ENCODE assay signal across 17 cellular contexts in genomic region chr16:27191352-27191924, GRCh38. TPM values are rescaled to one million over a fixed set of nuclear protein-coding genes. Genes with fewer than 3 reads are reported as not detected.
A peak's percentile ranks its signal among the peaks of the same experiment; 100 is the strongest.
DNase-seq lines count a peak whose midpoint lies in the region; ATAC-seq and TF ChIP-seq lines count a peak whose summit lies in the region.
"Had no signal": no experiment of that assay in that cellular context is flagged by ENCODE, and none has a peak within 500 bp of the region (broad histone marks: within the 10 kb centered on the region; RNA-seq: fewer than 3 reads in every experiment).

No MANE protein-coding gene starts in this region.

- H4K8ac ChIP-seq in IMR-90 (ENCODE audit: low read depth in 2 of 2, low read length in 2 of 2): no peak overlapping the region

- H3K23ac ChIP-seq in IMR-90 (ENCODE audit: low read depth, low read length): no peak overlapping the region

- H3K27me3 Mint-ChIP-seq in activated CD4-positive, alpha-beta T cell treated with anti-CD3 and anti-CD28 coated beads, Interleukin-2, amount 10 ng/mL, durations not matched to agents 7 days and 5 days: no peaks in the 10 kb centered on the region
- H3K27me3 Mint-ChIP-seq: CD4-positive, alpha-beta memory T cell had no signal

- H3K27me3 ChIP-seq in IMR-90 (ENCODE audit: control insufficient read depth, insufficient read depth, low read length) (peaks cover 26% of the 10 kb centered on the region), hepatocyte (no peaks in the 10 kb centered on the region), parathyroid adenoma (ENCODE audit: control insufficient read depth, insufficient read depth, low read length) (no peaks in the 10 kb centered on the region), heart left ventricle (peaks cover 0 to 18% (median 0%) of the 10 kb centered on the region in 9 donors)

- no peak for TF ChIP-seq CTCF in IMR-90 (conservative IDR thresholded peaks at IDR 0.05; ENCODE audit: low read depth, low read length)
- no peak for TF ChIP-seq CTCF in hepatocyte (IDR thresholded peaks at IDR 0.05; ENCODE audit: poor library complexity)
- TF ChIP-seq CTCF in parathyroid adenoma (IDR thresholded peaks at IDR 0.05): no peak
- no peak for TF ChIP-seq CTCF in heart left ventricle (IDR thresholded peaks at IDR 0.05)

- no peak overlapping the region for H2AK9ac ChIP-seq in IMR-90 (replicated peaks; ENCODE audit: low read depth, low read length, poor library complexity)

- H3K4me3 ChIP-seq in IMR-90 (ENCODE audit: insufficient read depth, low read depth, low read length) (no peak overlapping the region), hepatocyte (no peak overlapping the region), parathyroid adenoma (ENCODE audit: low read depth, low read length) (no peak overlapping the region), heart left ventricle (no peak overlapping the region)
- H3K4me3 ChIP-seq: A549, HAP-1 had no signal

- no peak overlapping the region for H4K5ac ChIP-seq in IMR-90 (ENCODE audit: low read depth, low read length)

- H3K4me1 ChIP-seq in IMR-90 (ENCODE audit: control insufficient read depth, insufficient read depth, low read length) (no peaks in the 10 kb centered on the region), hepatocyte (ENCODE audit: insufficient read depth) (no peaks in the 10 kb centered on the region), parathyroid adenoma (no peaks in the 10 kb centered on the region), heart left ventricle (no peaks in the 10 kb centered on the region)
- H3K4me1 ChIP-seq: A549, HAP-1 had no signal

- TF ChIP-seq POLR2A in IMR-90 (IDR thresholded peaks at IDR 0.05; ENCODE audit: low read depth, low read length): no peak
- TF ChIP-seq POLR2A in heart left ventricle (IDR thresholded peaks at IDR 0.05): no peak

- no peaks in the 10 kb centered on the region for H3K9me3 ChIP-seq in IMR-90 (ENCODE audit: control insufficient read depth, insufficient read depth, low read length)
- no peaks in the 10 kb centered on the region for H3K9me3 ChIP-seq in hepatocyte (ENCODE audit: low read depth)
- H3K9me3 ChIP-seq in parathyroid adenoma (ENCODE audit: control insufficient read depth, low read length): no peaks in the 10 kb centered on the region
- H3K9me3 ChIP-seq in heart left ventricle: no peaks in the 10 kb centered on the region
- H3K9me3 ChIP-seq: A549, HAP-1 had no signal

- no peaks in the 10 kb centered on the region for H3K9me2 ChIP-seq in hepatocyte (replicated peaks; ENCODE audit: insufficient read depth)

- H3K9ac ChIP-seq in IMR-90 (ENCODE audit: low read depth, low read length) (no peak overlapping the region), parathyroid adenoma (no peak overlapping the region)

- H2BK15ac ChIP-seq in IMR-90 (ENCODE audit: low read depth, low read length): no peak overlapping the region

- no peaks in the 10 kb centered on the region for H3K79me1 ChIP-seq in IMR-90 (ENCODE audit: low read depth in 1 of 2, low read length in 2 of 2)

- H3K14ac ChIP-seq in IMR-90 (replicated peaks; ENCODE audit: low read depth, low read length): no peak overlapping the region

- peaks cover 14% of the 10 kb centered on the region for H3K36me3 Mint-ChIP-seq in activated CD4-positive, alpha-beta T cell treated with anti-CD3 and anti-CD28 coated beads, Interleukin-2, amount 10 ng/mL, durations not matched to agents 7 days and 5 days (ENCODE audit: low read depth)
- H3K36me3 Mint-ChIP-seq: CD4-positive, alpha-beta memory T cell had no signal

- no peak overlapping the region for H3K4ac ChIP-seq in IMR-90 (ENCODE audit: low read depth, low read length)

- H3K4me3 Mint-ChIP-seq in activated CD4-positive, alpha-beta T cell treated with anti-CD3 and anti-CD28 coated beads, Interleukin-2, amount 10 ng/mL, durations not matched to agents 7 days and 5 days: no peak overlapping the region
- H3K4me3 Mint-ChIP-seq: CD4-positive, alpha-beta memory T cell had no signal

- no peak for DNase-seq in activated CD4-positive, alpha-beta T cell treated with anti-CD3 and anti-CD28 coated beads, Interleukin-2, amount 10 ng/mL, durations not matched to agents 7 days and 5 days
- no peak for DNase-seq in activated CD4-positive, alpha-beta T cell treated with anti-CD3 and anti-CD28 coated beads for 48 hours
- DNase-seq in IMR-90 (no peak), hepatocyte (ENCODE audit: low spot score) (no peak), heart left ventricle (no peak), H4 (ENCODE audit: low spot score) (no peak)
- DNase-seq: AML-193; CD4-positive, alpha-beta memory T cell; DMS153; DMS79; GDM1; GOT3 had no signal

- CTCF ChIA-PET in activated CD4-positive, alpha-beta T cell treated with anti-CD3 and anti-CD28 coated beads, Interleukin-2, amount 10 ng/mL, durations not matched to agents 7 days and 5 days (lab: Charles Lee): interaction anchor here (1.4 to 3.4 kb wide), 2 partner anchors 11 to 21 kb away, joined by 4 to 23 read pairs; no protein-coding TSS in a partner anchor
- CTCF ChIA-PET in IMR-90 (lab: Yijun Ruan, JAX): no interaction called here

- no peak overlapping the region for H2BK120ac ChIP-seq in IMR-90 (ENCODE audit: low read depth, low read length)

- H3K36me3 ChIP-seq in IMR-90 (ENCODE audit: control insufficient read depth, insufficient read depth, low read length): no peaks in the 10 kb centered on the region
- no peaks in the 10 kb centered on the region for H3K36me3 ChIP-seq in hepatocyte (replicated peaks; ENCODE audit: insufficient read depth, low read depth)
- H3K36me3 ChIP-seq in parathyroid adenoma (ENCODE audit: control insufficient read depth, insufficient read depth, low read length): no peaks in the 10 kb centered on the region
- H3K36me3 ChIP-seq in heart left ventricle: no peaks in the 10 kb centered on the region
- H3K36me3 ChIP-seq: HAP-1 had no signal

- H3K4me1 Mint-ChIP-seq in activated CD4-positive, alpha-beta T cell treated with anti-CD3 and anti-CD28 coated beads, Interleukin-2, amount 10 ng/mL, durations not matched to agents 7 days and 5 days: peaks cover 30% of the 10 kb centered on the region

- 54% methylated on average over 3 of the region's 7 CpGs; no CpG with 5 or more reads in 1 of the 2 experiments for WGBS in IMR-90 (ENCODE audit: extremely low coverage in 2 of 2, insufficient read length in 1 of 2), 2 experiments
- WGBS in hepatocyte (ENCODE audit: low lambda C conversion rate, missing lambda C conversion rate): 74% methylated on average over 7 of the region's 7 CpGs
- 64 to 77% (median 68%) methylated on average over 7 of the region's 7 CpGs for WGBS in heart left ventricle, 4 donors

- H2BK20ac ChIP-seq in IMR-90 (ENCODE audit: low read depth, low read length): no peak overlapping the region

- intact Hi-C loops in IMR-90 (cut with micrococcal nuclease) (no loop called here), heart left ventricle (cut with DNase I) (no loop called here)

- H3K27ac ChIP-seq in IMR-90 (ENCODE audit: insufficient read depth, low read length) (no peak overlapping the region), hepatocyte (peak overlapping the region; percentile 9), parathyroid adenoma (no peak overlapping the region), heart left ventricle (no peak overlapping the region)
- H3K27ac ChIP-seq: 22Rv1, A549, C4-2B had no signal

- peak overlapping the region; percentile 21 for H2AFZ ChIP-seq in IMR-90 (replicated peaks; ENCODE audit: low read length, poor library complexity)
- H2AFZ ChIP-seq in hepatocyte: no peak overlapping the region
- H2AFZ ChIP-seq in parathyroid adenoma: peak overlapping the region; percentile 50

- in situ Hi-C loops in IMR-90 (cut with MboI; ENCODE audit: low sequenced_read_pairs): no loop called here

- no peak overlapping the region for H3K4me2 ChIP-seq in IMR-90 (ENCODE audit: low read depth, low read length)
- H3K4me2 ChIP-seq in hepatocyte: no peak overlapping the region
- H3K4me2 ChIP-seq in parathyroid adenoma (ENCODE audit: low read length): no peak overlapping the region
- H3K4me2 ChIP-seq: A549 had no signal

- no peaks in the 10 kb centered on the region for H3K79me2 ChIP-seq in hepatocyte
- no peaks in the 10 kb centered on the region for H3K79me2 ChIP-seq in parathyroid adenoma

- peaks cover 14% of the 10 kb centered on the region for H3K9me3 Mint-ChIP-seq in activated CD4-positive, alpha-beta T cell treated with anti-CD3 and anti-CD28 coated beads, Interleukin-2, amount 10 ng/mL, durations not matched to agents 7 days and 5 days
- H3K9me3 Mint-ChIP-seq: CD4-positive, alpha-beta memory T cell had no signal

- no peak overlapping the region for H3K56ac ChIP-seq in IMR-90 (ENCODE audit: extremely low read depth, insufficient read depth, low read length)

- POLR2A ChIA-PET in activated CD4-positive, alpha-beta T cell treated with anti-CD3 and anti-CD28 coated beads, Interleukin-2, amount 10 ng/mL, durations not matched to agents 7 days and 5 days (lab: Charles Lee): no interaction called here
- POLR2A ChIA-PET in IMR-90 (lab: Charles Lee; ENCODE audit: unreplicated experiment): no interaction called here

- peak overlapping the region; percentile 47 for H3K27ac Mint-ChIP-seq in activated CD4-positive, alpha-beta T cell treated with anti-CD3 and anti-CD28 coated beads, Interleukin-2, amount 10 ng/mL, durations not matched to agents 7 days and 5 days

- no TSS peak for BruUV-seq in IMR-90 (replicated peaks; lab: Mats Ljungman, UMichigan)

- H3K18ac ChIP-seq in IMR-90 (ENCODE audit: low read depth, low read length): no peak overlapping the region

- dilution Hi-C loops in IMR-90 (cut with HindIII; ENCODE audit: low sequenced_read_pairs, unreplicated experiment): no loop called here

- H2BK5ac ChIP-seq in IMR-90 (ENCODE audit: low read depth, low read length, poor library complexity, severe bottlenecking): no peak overlapping the region

- H4K91ac ChIP-seq in IMR-90 (ENCODE audit: insufficient read depth, low read depth, low read length): no peak overlapping the region

- H4K20me1 ChIP-seq in IMR-90 (ENCODE audit: insufficient read depth, low read length) (no peaks in the 10 kb centered on the region), hepatocyte (ENCODE audit: insufficient read depth, poor library complexity, severe bottlenecking) (no peaks in the 10 kb centered on the region)

- TF ChIP-seq RAD21 in IMR-90 (IDR thresholded peaks at IDR 0.05; ENCODE audit: low read length): no peak

- peak overlapping the region; percentile 10; the same call in 1 of the 2 replicates for H2AK5ac ChIP-seq in IMR-90 (ENCODE audit: low read depth, low read length)

- no peak for ATAC-seq in IMR-90 (ENCODE audit: low read depth)
- ATAC-seq in heart left ventricle: no peak
- ATAC-seq: A549 had no signal

- H3K9me1 ChIP-seq in IMR-90 (ENCODE audit: insufficient read depth, low read length): peaks cover 4% of the 10 kb centered on the region; the same call in 1 of the 2 replicates

RNA-seq across cellular contexts. Expression of gene KDM8, which starts 11.9 kb away (rescaled TPM):
- total RNA-seq in activated CD4-positive, alpha-beta T cell treated with anti-CD3 and anti-CD28 coated beads, Interleukin-2, amount 10 ng/mL, durations not matched to agents 7 days and 5 days: 10 to 100 TPM; 22.5 to 25.0 TPM
- 3.2 and 3.6 TPM in 2 replicates for total RNA-seq in IMR-90 (2012; rRNA removed)
- 3.8 and 4.3 TPM in 2 replicates for polyA plus RNA-seq in IMR-90 (2012; rRNA removed)
- 2.5 and 3.1 TPM in 2 replicates for polyA plus RNA-seq in IMR-90 (2012; cell fraction: cytosol; rRNA removed)
- polyA plus RNA-seq in IMR-90 (2012; cell fraction: nucleus; rRNA removed; ENCODE audit: low replicate concordance): 8.7 and 13.5 TPM in 2 replicates
- total RNA-seq in hepatocyte: 7.2 and 11.5 TPM in 2 replicates
- 5.6 and 9.7 TPM in 2 replicates for polyA plus RNA-seq in hepatocyte
- total RNA-seq in heart left ventricle: 1 to 10 TPM; 2.0 to 8.4 (median 3.5) TPM
- polyA plus RNA-seq in heart left ventricle: 1 to 10 TPM; 1.4 to 3.9 TPM
- total RNA-seq in H4 (2014; rRNA removed; shearing (Covaris generic)): 3.6 and 5.0 TPM in 2 replicates
